Comparison of ENCODE assay signal across 23 cellular contexts in the genomic region with DNA sequence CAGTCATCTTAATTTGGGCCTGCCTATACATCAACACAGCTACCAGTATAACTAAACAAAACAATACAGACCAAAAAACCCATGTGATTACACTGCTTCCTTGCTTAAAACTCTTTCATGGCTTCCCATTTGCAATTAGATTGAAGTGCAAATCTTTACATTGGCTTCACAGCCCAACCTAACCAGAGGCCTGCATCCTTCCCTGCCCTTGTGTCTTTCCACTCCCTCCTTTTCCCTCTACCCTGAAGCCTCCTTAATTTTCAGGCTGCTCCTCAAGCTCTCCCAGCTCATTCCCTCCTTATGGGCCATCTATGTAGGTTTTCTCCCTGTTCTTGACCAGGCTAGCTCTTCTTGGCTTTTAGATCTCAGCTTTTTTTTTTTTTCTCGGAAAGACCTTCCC.
"Had no signal": no experiment of that assay in that cellular context is flagged by ENCODE, and none has a peak within 500 bp of the region (broad histone marks: within the 10 kb centered on the region; RNA-seq: fewer than 3 reads in every experiment).

No MANE protein-coding gene starts in this region.

- H3K9me3 ChIP-seq: Peyer's patch, SJCRH30 had no signal

- H3K36me3 ChIP-seq: Peyer's patch, SJCRH30 had no signal

- H3K4me1 ChIP-seq: Peyer's patch, SJCRH30 had no signal

- H3K4me2 ChIP-seq: PC-9 had no signal

- H3K27me3 ChIP-seq: Peyer's patch, SJCRH30 had no signal

- H3K4me3 ChIP-seq: PC-9, Peyer's patch, SJCRH30 had no signal

- H3K27ac ChIP-seq: PC-9, Peyer's patch, SJCRH30 had no signal

- H2AFZ ChIP-seq: PC-9 had no signal

- ATAC-seq: Right ventricle myocardium inferior, SK-N-SH treated with all-trans-retinoic acid at 6 μM for 48 hours had no signal

- DNase-seq: IMR-90, Karpas-422, KG1, MM.1S, NCI-H1092 treated with DMSO at 0.1 percent for 48 hours, NCI-H1436, NCI-H187, NCI-H2029, NCI-H2081 treated with DMSO at 0.1 percent for 48 hours, NCI-H2171, NCI-H226, NCI-H446, NCI-H510A, NCI-H524 treated with DMSO at 0.1 percent for 48 hours, NCI-H69, NCI-H774, OCI-M1, PC-9, SHP77 treated with DMSO at 0.1 percent for 48 hours, SJCRH30 had no signal
